In the genomic region with DNA sequence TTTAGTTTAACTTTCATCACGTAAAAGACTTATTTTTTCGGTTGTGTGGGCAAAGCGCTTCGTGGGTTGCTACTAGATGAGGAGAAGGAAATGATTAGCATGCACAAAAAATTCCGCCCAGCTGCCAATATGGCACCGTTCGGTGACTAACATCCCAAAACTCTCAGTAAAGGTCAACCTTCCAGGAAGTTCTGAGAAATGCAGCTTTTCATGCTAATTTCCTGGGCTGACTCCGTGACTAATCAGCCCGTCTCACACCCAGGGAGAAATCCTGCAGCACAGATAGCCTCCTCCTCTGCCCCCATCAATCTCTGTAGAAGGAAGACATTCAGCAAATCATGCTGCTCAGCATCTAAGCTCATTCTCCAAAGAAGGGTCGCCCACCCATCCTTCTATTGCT, we compare ENCODE assay signal across 8 cellular contexts. TPM values are rescaled to one million over a fixed set of nuclear protein-coding genes. Genes with fewer than 3 reads are reported as not detected.
DNase-seq lines count a peak whose midpoint lies in the region; ATAC-seq and TF ChIP-seq lines count a peak whose summit lies in the region.

No MANE protein-coding gene starts in this region.

- H3K4me3 ChIP-seq in vagina, result no peak overlapping the region

- H3K4me1 ChIP-seq in vagina, result no peaks in the 10 kb centered on the region

- TF ChIP-seq CTCF in vagina (IDR thresholded peaks at IDR 0.05), result no peak

- H3K9me3 Mint-ChIP-seq in activated T-cell treated with anti-CD3 and anti-CD28 coated beads, Interleukin-2, amount 50 U/mL, for 24 hours, result no peaks in the 10 kb centered on the region

- H3K27me3 Mint-ChIP-seq in activated T-cell treated with anti-CD3 and anti-CD28 coated beads, Interleukin-2, amount 50 U/mL, for 24 hours, result no peaks in the 10 kb centered on the region

- TF ChIP-seq POLR2A in vagina (IDR thresholded peaks at IDR 0.05), result no peak

- peak; percentile 16 to 30 for DNase-seq in activated CD4-positive, alpha-beta T cell treated with anti-CD3 and anti-CD28 coated beads for 24 hours (ENCODE audit: low read depth in 2 of 2)
- DNase-seq in activated CD4-positive, alpha-beta T cell treated with anti-CD3 and anti-CD28 coated beads, Interleukin-2, amount 50 U/mL, for 1 hour, result no peak
- peak; percentile 44 for DNase-seq in activated T-cell treated with anti-CD3 and anti-CD28 coated beads, Interleukin-2, amount 50 U/mL, for 24 hours
- DNase-seq in head of caudate nucleus (peak in 40 of 42 donors; percentile 14 to 87 (median 53)), vagina (ENCODE audit: extremely low spot score in 2 of 2) (no peak), pons (ENCODE audit: low spot score) (no peak)
- peak; percentile 8 to 44 (median 23) for DNase-seq in stimulated activated CD4-positive, alpha-beta T cell treated with anti-CD3 and anti-CD28 coated beads, TNF-alpha, amount 100 ng/mL, for 24 hours (ENCODE audit: low read depth in 3 of 3)

- H3K4me3 Mint-ChIP-seq in activated T-cell treated with anti-CD3 and anti-CD28 coated beads, Interleukin-2, amount 50 U/mL, for 24 hours, result no peak overlapping the region

- H3K36me3 ChIP-seq in vagina, result peaks cover 0 to 8% of the 10 kb centered on the region in 2 donors

- H3K9me3 ChIP-seq in vagina, result no peaks in the 10 kb centered on the region

- H3K4me1 Mint-ChIP-seq in activated T-cell treated with anti-CD3 and anti-CD28 coated beads, Interleukin-2, amount 50 U/mL, for 24 hours (ENCODE audit: low read depth), result peaks cover 23% of the 10 kb centered on the region

- no peak for ATAC-seq in GM19463 (IDR thresholded peaks at IDR 0.05; ENCODE audit: unreplicated experiment)

- intact Hi-C loops in head of caudate nucleus (cut with DNase I) (no loop called here), vagina (cut with DNase I) (no loop called here)

- no peaks in the 10 kb centered on the region for H3K27me3 ChIP-seq in vagina

- H3K36me3 Mint-ChIP-seq in activated T-cell treated with anti-CD3 and anti-CD28 coated beads, Interleukin-2, amount 50 U/mL, for 24 hours (ENCODE audit: low read depth), result peaks cover 40% of the 10 kb centered on the region

- H3K27ac Mint-ChIP-seq in activated T-cell treated with anti-CD3 and anti-CD28 coated beads, Interleukin-2, amount 50 U/mL, for 24 hours, result peak overlapping the region; percentile 66

- H3K27ac ChIP-seq in vagina, result no peak overlapping the region

RNA-seq across cellular contexts. Expression of a gene that starts 34.1 kb away (rescaled TPM):
- 28.7 TPM for total RNA-seq in vagina

RNA-seq across cellular contexts. Expression of a gene that starts 49.5 kb away (rescaled TPM):
- not detected for total RNA-seq in vagina

Comparison
In these comparisons a context has a peak if more than half of its experiments do, and no peak if none do; other contexts are left out.
1. DNase-seq: peak in activated CD4-positive, alpha-beta T cell treated with anti-CD3 and anti-CD28 coated beads for 24 hours (2 of 2), activated T-cell treated with anti-CD3 and anti-CD28 coated beads, Interleukin-2, amount 50 U/mL, for 24 hours (single experiment), head of caudate nucleus (40 of 42) and stimulated activated CD4-positive, alpha-beta T cell treated with anti-CD3 and anti-CD28 coated beads, TNF-alpha, amount 100 ng/mL, for 24 hours (3 of 3); none in activated CD4-positive, alpha-beta T cell treated with anti-CD3 and anti-CD28 coated beads, Interleukin-2, amount 50 U/mL, for 1 hour (single experiment), vagina (0 of 2) and pons (single experiment).